Comparison of ENCODE assay signal across 21 cellular contexts in the genomic region with DNA sequence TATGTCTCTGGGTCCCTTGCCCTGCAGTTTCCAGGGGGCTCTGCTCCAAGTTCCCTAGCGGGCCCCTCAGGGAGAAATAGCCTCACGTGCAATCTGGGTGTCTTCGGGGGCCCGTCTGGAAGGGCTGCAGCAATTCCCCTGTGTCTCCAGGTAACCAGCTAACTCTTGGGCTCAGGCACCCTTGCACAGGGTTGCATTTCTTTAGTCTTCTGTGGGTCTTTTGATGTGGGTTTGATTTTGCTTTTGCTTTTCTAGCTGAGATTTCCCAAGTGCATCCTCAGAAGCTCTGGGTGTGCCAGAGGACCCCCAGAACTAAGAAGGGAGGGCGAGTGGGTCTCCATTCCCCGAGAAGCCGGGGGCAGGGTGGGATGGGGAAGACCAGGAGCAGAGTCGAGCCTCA.
DNase-seq lines count a peak whose midpoint lies in the region; ATAC-seq, FAIRE-seq and TF ChIP-seq lines count a peak whose summit lies in the region.
"Had no signal": no experiment of that assay in that cellular context is flagged by ENCODE, and none has a peak within 500 bp of the region (broad histone marks: within the 10 kb centered on the region; RNA-seq: fewer than 3 reads in every experiment).

No MANE protein-coding gene starts in this region.

- H3K4me3 ChIP-seq in BLaER1 treated with 17β-estradiol and CSF1 and Interleukin-3, amounts not matched to agents 10 nM and 100 nM, result no peak overlapping the region
- H3K4me3 ChIP-seq in HEK293 (ENCODE audit: low read depth, low read length), result no peak overlapping the region
- H3K4me3 ChIP-seq in H1 (ENCODE audit: extremely low read depth in 1 of 4, insufficient read depth in 2 of 4, low read depth in 3 of 4, low read length in 4 of 4), result no peak overlapping the region
- H3K4me3 ChIP-seq in naive thymus-derived CD4-positive, alpha-beta T cell (ENCODE audit: low read length), result no peak overlapping the region
- H3K4me3 ChIP-seq: HAP-1 had no signal

- no peak overlapping the region for H2AK5ac ChIP-seq in H1 (ENCODE audit: low read depth, low read length)

- H3K4ac ChIP-seq in H1 (replicated peaks; ENCODE audit: insufficient read length, low read depth, low read length), result no peak overlapping the region

- intact Hi-C loops in naive thymus-derived CD4-positive, alpha-beta T cell (cut with micrococcal nuclease), result no loop called here

- peaks cover 26 to 89% (median 74%) of the 10 kb centered on the region in 10 experiments for H3K4me1 ChIP-seq in BLaER1 treated with 17β-estradiol and CSF1 and Interleukin-3, amounts not matched to agents 10 nM and 100 nM
- no peaks in the 10 kb centered on the region for H3K4me1 ChIP-seq in HEK293 (ENCODE audit: control insufficient read depth, insufficient read depth, low read length)
- H3K4me1 ChIP-seq in H1 (replicated peaks in 1 of 4; ENCODE audit: control insufficient read depth in 3 of 4, insufficient read depth in 4 of 4, low read length in 3 of 4), result no peaks in the 10 kb centered on the region; a peak in 2 of 7 replicates
- H3K4me1 ChIP-seq in naive thymus-derived CD4-positive, alpha-beta T cell (ENCODE audit: control insufficient read depth in 2 of 2, insufficient read depth in 2 of 2, low read length in 2 of 2), result peaks cover 0 to 9% of the 10 kb centered on the region in 2 donors
- H3K4me1 ChIP-seq: HAP-1 had no signal

- H2BK20ac ChIP-seq in H1 (ENCODE audit: low read length), result no peak overlapping the region

- no peak for TF ChIP-seq RAD21 in H1 (IDR thresholded peaks at IDR 0.05 in 1 of 2, conservative IDR thresholded peaks at IDR 0.05 in 1 of 2; ENCODE audit: low read depth in 2 of 2, low read length in 2 of 2)

- peak overlapping the region; percentile 16; the same call in 1 of the 2 replicates for H4K8ac ChIP-seq in H1 (ENCODE audit: extremely low read depth, insufficient read depth, low read length)

- H3K23ac ChIP-seq in H1 (ENCODE audit: insufficient read length), result no peak overlapping the region

- no peaks in the 10 kb centered on the region for H3K27me3 ChIP-seq in BLaER1 treated with 17β-estradiol and CSF1 and Interleukin-3, amounts not matched to agents 10 nM and 100 nM
- no peaks in the 10 kb centered on the region for H3K27me3 ChIP-seq in H1 (replicated peaks in 1 of 4; ENCODE audit: control insufficient read depth in 3 of 4, extremely low read depth in 1 of 4, insufficient read depth in 3 of 4, low read length in 3 of 4)
- H3K27me3 ChIP-seq in naive thymus-derived CD4-positive, alpha-beta T cell (ENCODE audit: control insufficient read depth in 2 of 2, insufficient read depth in 2 of 2, low read length in 2 of 2), result no peaks in the 10 kb centered on the region

- H3K4me3 Mint-ChIP-seq in naive thymus-derived CD4-positive, alpha-beta T cell, result peak overlapping the region in 4 of 10 donors; percentile 7 to 67 (median 32)
- H3K4me3 Mint-ChIP-seq: CD8-positive, alpha-beta memory T cell had no signal

- H4K5ac ChIP-seq in H1 (ENCODE audit: insufficient read length, low read depth, low read length), result no peak overlapping the region

- TF ChIP-seq EP300 in H1 (IDR thresholded peaks at IDR 0.05; ENCODE audit: borderline replicate concordance in 1 of 2, low read depth in 2 of 2, low read length in 2 of 2), result no peak

- peaks cover 5 to 18% (median 12%) of the 10 kb centered on the region in 7 donors for H3K4me1 Mint-ChIP-seq in naive thymus-derived CD4-positive, alpha-beta T cell

- H3K27me3 Mint-ChIP-seq in naive thymus-derived CD4-positive, alpha-beta T cell, result no peaks in the 10 kb centered on the region
- H3K27me3 Mint-ChIP-seq: CD8-positive, alpha-beta memory T cell had no signal

- no peak for FAIRE-seq in H1 (lab: Jason Lieb, UNC)
- FAIRE-seq: GM19239, RCC 7860 had no signal

- no peak overlapping the region for H2BK5ac ChIP-seq in H1 (ENCODE audit: low read depth, low read length)

- DNase-seq in H1 (ENCODE audit: low read depth in 1 of 2, low spot score in 2 of 2), result no peak
- DNase-seq in naive thymus-derived CD4-positive, alpha-beta T cell, result peak in 6 of 9 donors; percentile 11 to 39 (median 16)
- no peak for DNase-seq in inferior parietal cortex (ENCODE audit: extremely low spot score)
- no peak for DNase-seq in T-helper 9 cell
- DNase-seq: Calu3, DMS53, EL, GF-D8, IMR-90, NCI-H1694, NCI-H2081, NCI-H2171 treated with DMSO at 0.1 percent for 48 hours, NCI-H526 had no signal

- TF ChIP-seq POLR2A in H1 (IDR thresholded peaks at IDR 0.05; ENCODE audit: control extremely low read depth in 1 of 2, low read depth in 2 of 2, low read length in 2 of 2), result no peak

- H3K79me1 ChIP-seq in H1 (ENCODE audit: low read depth, low read length), result no peaks in the 10 kb centered on the region

- no peaks in the 10 kb centered on the region for H3K9me3 Mint-ChIP-seq in naive thymus-derived CD4-positive, alpha-beta T cell
- H3K9me3 Mint-ChIP-seq: CD8-positive, alpha-beta memory T cell had no signal

- peaks cover 0 to 20% (median 0%) of the 10 kb centered on the region in 11 experiments; a peak in 7 of 22 replicates for H3K36me3 ChIP-seq in BLaER1 treated with 17β-estradiol and CSF1 and Interleukin-3, amounts not matched to agents 10 nM and 100 nM
- no peaks in the 10 kb centered on the region for H3K36me3 ChIP-seq in HEK293 (ENCODE audit: control insufficient read depth in 2 of 2, insufficient read depth in 1 of 2, low read length in 2 of 2)
- H3K36me3 ChIP-seq in H1 (ENCODE audit: control insufficient read depth in 2 of 4, insufficient read depth in 4 of 4, low read length in 3 of 4), result no peaks in the 10 kb centered on the region
- no peaks in the 10 kb centered on the region for H3K36me3 ChIP-seq in naive thymus-derived CD4-positive, alpha-beta T cell (ENCODE audit: control insufficient read depth in 2 of 3, insufficient read depth in 3 of 3, low read length in 3 of 3)
- H3K36me3 ChIP-seq: HAP-1 had no signal

- CTCF ChIA-PET in HEK293 (lab: Yijun Ruan, JAX), result interaction anchor here (0.8 to 1.2 kb wide), 2 partner anchors 14 to 258 kb away, joined by 3 to 4 read pairs; no protein-coding TSS in a partner anchor
- CTCF ChIA-PET in H1 (lab: Charles Lee; ENCODE audit: partially characterized antibody), result interaction anchor here (0.6 to 1.6 kb wide), 5 partner anchors 15 to 818 kb away, joined by 3 read pairs; no protein-coding TSS in a partner anchor
- CTCF ChIA-PET in naive thymus-derived CD4-positive, alpha-beta T cell (lab: Charles Lee), result no interaction called here

- H2AFZ ChIP-seq in H1 (ENCODE audit: low read length), result no peak overlapping the region

- H3K56ac ChIP-seq in H1 (replicated peaks; ENCODE audit: insufficient read length, low read depth, low read length), result no peak overlapping the region

- ATAC-seq in naive thymus-derived CD4-positive, alpha-beta T cell, result no peak
- ATAC-seq in HG02884 (IDR thresholded peaks at IDR 0.05; ENCODE audit: unreplicated experiment) (no peak), GM18907 (IDR thresholded peaks at IDR 0.05; ENCODE audit: unreplicated experiment) (no peak)

- peaks cover 0 to 4% (median 0%) of the 10 kb centered on the region in 5 donors for H3K36me3 Mint-ChIP-seq in naive thymus-derived CD4-positive, alpha-beta T cell
- H3K36me3 Mint-ChIP-seq: CD8-positive, alpha-beta memory T cell had no signal

- no peak overlapping the region for H3K27ac ChIP-seq in BLaER1 treated with 17β-estradiol and CSF1 and Interleukin-3, amounts not matched to agents 10 nM and 100 nM
- H3K27ac ChIP-seq in HEK293 (ENCODE audit: extremely low read depth, low read depth, low read length) (no peak overlapping the region), H1 (ENCODE audit: low read depth, low read length) (no peak overlapping the region)
- H3K27ac ChIP-seq in naive thymus-derived CD4-positive, alpha-beta T cell (ENCODE audit: low read depth, low read length), result no peak overlapping the region

- H3K14ac ChIP-seq in H1 (ENCODE audit: insufficient read length), result no peak overlapping the region

- H3K18ac ChIP-seq in H1 (ENCODE audit: extremely low read depth, low read length), result no peak overlapping the region

- H2BK15ac ChIP-seq in H1 (ENCODE audit: low read length), result no peak overlapping the region

- 64% methylated on average over 6 of the region's 8 CpGs; no CpG with 5 or more reads in 1 of the 2 experiments for WGBS in H1 (ENCODE audit: extremely low coverage in 1 of 2, insufficient coverage in 1 of 2, insufficient read length in 1 of 2, insufficient replicate concordance in 2 of 2, low coverage in 1 of 2, low lambda C conversion rate in 2 of 2, missing lambda C conversion rate in 1 of 2), 2 experiments

- TF ChIP-seq CTCF in HEK293 (tag by site-specific recombination; IDR thresholded peaks at IDR 0.05) (no peak), H1 (IDR thresholded peaks at IDR 0.05; ENCODE audit: control extremely low read depth in 1 of 3, insufficient read depth in 1 of 3, low read depth in 1 of 3, low read length in 3 of 3) (no peak)

- H4K91ac ChIP-seq in H1 (replicated peaks; ENCODE audit: insufficient read length, low read length), result no peak overlapping the region

- peaks cover 0 to 62% (median 32%) of the 10 kb centered on the region in 11 experiments; a peak in 15 of 22 replicates for H4K20me1 ChIP-seq in BLaER1 treated with 17β-estradiol and CSF1 and Interleukin-3, amounts not matched to agents 10 nM and 100 nM
- no peaks in the 10 kb centered on the region for H4K20me1 ChIP-seq in H1 (replicated peaks in 1 of 2; ENCODE audit: control insufficient read depth in 1 of 2, insufficient read depth in 2 of 2, low read length in 2 of 2)

- POLR2A ChIA-PET in HEK293 (lab: Yijun Ruan, JAX), result no interaction called here
- POLR2A ChIA-PET in H1 (lab: Charles Lee; ENCODE audit: partially characterized antibody), result interaction anchor here (1.0 kb wide), 1 partner anchor 16 kb away, joined by 3 read pairs; no protein-coding TSS in a partner anchor
- POLR2A ChIA-PET in naive thymus-derived CD4-positive, alpha-beta T cell (lab: Charles Lee), result no interaction called here

- no peaks in the 10 kb centered on the region; the same call in 1 of the 2 replicates for H3K23me2 ChIP-seq in H1 (ENCODE audit: low read depth, low read length)

- H3K9ac ChIP-seq in BLaER1 treated with 17β-estradiol and CSF1 and Interleukin-3, amounts not matched to agents 10 nM and 100 nM, result no peak overlapping the region; a peak in 1 of 22 replicates
- no peak overlapping the region for H3K9ac ChIP-seq in H1 (replicated peaks in 1 of 4; ENCODE audit: extremely low read depth in 1 of 4, low read depth in 3 of 4, low read length in 3 of 4)

- H2BK120ac ChIP-seq in H1 (replicated peaks; ENCODE audit: low read depth, low read length), result no peak overlapping the region

- H3K9me3 ChIP-seq in BLaER1 treated with 17β-estradiol and CSF1 and Interleukin-3, amounts not matched to agents 10 nM and 100 nM (replicated peaks in 1 of 11), result no peaks in the 10 kb centered on the region
- H3K9me3 ChIP-seq in HEK293 (ENCODE audit: control insufficient read depth, insufficient read depth, low read depth, low read length), result no peaks in the 10 kb centered on the region
- no peaks in the 10 kb centered on the region for H3K9me3 ChIP-seq in H1 (ENCODE audit: insufficient read depth in 2 of 2, low read depth in 1 of 2, low read length in 1 of 2)
- no peaks in the 10 kb centered on the region for H3K9me3 ChIP-seq in naive thymus-derived CD4-positive, alpha-beta T cell (ENCODE audit: control insufficient read depth in 2 of 3, low read length in 3 of 3)
- H3K9me3 ChIP-seq: HAP-1 had no signal

- peak overlapping the region in 1 of 9 donors; percentile 40 for H3K27ac Mint-ChIP-seq in naive thymus-derived CD4-positive, alpha-beta T cell
- H3K27ac Mint-ChIP-seq: CD8-positive, alpha-beta memory T cell had no signal

- H3K79me2 ChIP-seq in H1 (ENCODE audit: control insufficient read depth in 1 of 2, insufficient read depth in 2 of 2, low read length in 2 of 2), result no peaks in the 10 kb centered on the region

- H3K4me2 ChIP-seq in BLaER1 treated with 17β-estradiol and CSF1 and Interleukin-3, amounts not matched to agents 10 nM and 100 nM, result peak overlapping the region in 9 of 11 experiments; percentile 17 to 83 (median 68); a peak in 16 of 22 replicates
- no peak overlapping the region for H3K4me2 ChIP-seq in H1 (ENCODE audit: insufficient read depth in 1 of 2, low read depth in 2 of 2, low read length in 2 of 2)

- no peak overlapping the region for H2BK12ac ChIP-seq in H1 (ENCODE audit: low read depth, low read length)

Comparison
In these comparisons a context has a peak if more than half of its experiments do, and no peak if none do; other contexts are left out.
1. H3K4me2 ChIP-seq: peak in BLaER1 treated with 17β-estradiol and CSF1 and Interleukin-3, amounts not matched to agents 10 nM and 100 nM (9 of 11); none in H1 (0 of 2).
2. DNase-seq: peak in naive thymus-derived CD4-positive, alpha-beta T cell (6 of 9); none in H1 (0 of 2), inferior parietal cortex (single experiment) and T-helper 9 cell (single experiment).